In genomic region chr4:108763226-108763593, GRCh38 we compare ENCODE assay signal across 9 cellular contexts. TPM values are rescaled to one million over a fixed set of nuclear protein-coding genes. Genes with fewer than 3 reads are reported as not detected.
DNase-seq lines count a peak whose midpoint lies in the region; ATAC-seq and TF ChIP-seq lines count a peak whose summit lies in the region.
"Had no signal": no experiment of that assay in that cellular context is flagged by ENCODE, and none has a peak within 500 bp of the region (broad histone marks: within the 10 kb centered on the region; RNA-seq: fewer than 3 reads in every experiment).

No MANE protein-coding gene starts in this region.

- TF ChIP-seq POLR2A in erythroblast (IDR thresholded peaks at IDR 0.05; ENCODE audit: low read length): no peak

- H3K9me3 ChIP-seq in Panc1 (ENCODE audit: control insufficient read depth, insufficient read depth, low read depth, low read length): no peaks in the 10 kb centered on the region

- peaks cover 6 to 21% (median 14%) of the 10 kb centered on the region in 4 donors for H3K4me1 Mint-ChIP-seq in naive thymus-derived CD8-positive, alpha-beta T cell

- H2AFZ ChIP-seq in ACC112 (ENCODE audit: low read length, unreplicated experiment): peak overlapping the region; percentile 72

- H3K27ac ChIP-seq in ACC112 (ENCODE audit: low read depth, low read length) (no peak overlapping the region), Panc1 (ENCODE audit: low read length) (no peak overlapping the region)
- H3K27ac ChIP-seq: VCaP had no signal

- peaks cover 0 to 4% (median 0%) of the 10 kb centered on the region in 9 donors for H3K9me3 Mint-ChIP-seq in naive thymus-derived CD8-positive, alpha-beta T cell

- H3K4me3 ChIP-seq in ACC112 (ENCODE audit: low read depth, low read length) (peak overlapping the region; percentile 69), Panc1 (ENCODE audit: low read depth in 2 of 2, low read length in 2 of 2) (peak overlapping the region; percentile 34 to 51)

- H3K4me1 ChIP-seq in ACC112 (ENCODE audit: control insufficient read depth, insufficient read depth, low read length, unreplicated experiment): no peaks in the 10 kb centered on the region
- H3K4me1 ChIP-seq in Panc1 (ENCODE audit: control insufficient read depth, insufficient read depth, low read length): no peaks in the 10 kb centered on the region

- peak overlapping the region; percentile 82 to 98 (median 90) for H3K4me3 Mint-ChIP-seq in naive thymus-derived CD8-positive, alpha-beta T cell

- no peaks in the 10 kb centered on the region for H3K36me3 Mint-ChIP-seq in naive thymus-derived CD8-positive, alpha-beta T cell

- CTCF ChIA-PET in Panc1 (lab: Charles Lee): no interaction called here

- intact Hi-C loops in Panc1 (cut with micrococcal nuclease; ENCODE audit: unreplicated experiment): no loop called here

- H3K36me3 ChIP-seq in ACC112 (ENCODE audit: insufficient read depth, low read length) (no peaks in the 10 kb centered on the region), Panc1 (ENCODE audit: control insufficient read depth, insufficient read depth, low read length) (no peaks in the 10 kb centered on the region)

- H3K27me3 ChIP-seq in ACC112 (ENCODE audit: insufficient read depth, low read length) (peaks cover 57% of the 10 kb centered on the region), Panc1 (ENCODE audit: control insufficient read depth, insufficient read depth, low read length) (peaks cover 15% of the 10 kb centered on the region)

- H3K27ac Mint-ChIP-seq in naive thymus-derived CD8-positive, alpha-beta T cell: peak overlapping the region in 2 of 10 donors; percentile 23 to 43

- no peaks in the 10 kb centered on the region for H3K79me2 ChIP-seq in ACC112 (ENCODE audit: control insufficient read depth, insufficient read depth, low read length, unreplicated experiment)

- POLR2A ChIA-PET in Panc1 (lab: Charles Lee): no interaction called here
- POLR2A ChIA-PET in naive thymus-derived CD8-positive, alpha-beta T cell (lab: Charles Lee): no interaction called here

- no TSS peak for BruUV-seq in Panc1 (replicated peaks; lab: Mats Ljungman, UMichigan)

- DNase-seq in Panc1 (ENCODE audit: low read depth, low spot score) (no peak), erythroblast (lab: John Stamatoyannopoulos, UW) (peak; percentile 23 to 25)
- DNase-seq in naive thymus-derived CD8-positive, alpha-beta T cell: no peak
- no peak for DNase-seq in stimulated activated CD4-positive, alpha-beta T cell treated with anti-CD3 and anti-CD28 coated beads, Interleukin-4, amount 100 ng/mL, for 24 hours

- ATAC-seq in Panc1 (peak; percentile 69), HG02870 (IDR thresholded peaks at IDR 0.05; ENCODE audit: unreplicated experiment) (no peak), HG03045 (IDR thresholded peaks at IDR 0.05; ENCODE audit: unreplicated experiment) (no peak), GM18498 (IDR thresholded peaks at IDR 0.05; ENCODE audit: unreplicated experiment) (no peak)
- no peak for ATAC-seq in naive thymus-derived CD8-positive, alpha-beta T cell

- in situ Hi-C loops in Panc1 (cut with HindIII; ENCODE audit: low pct_unique_long_range_greater_than_20kb, low sequenced_read_pairs): no loop called here

- TF ChIP-seq CTCF in Panc1 (IDR thresholded peaks at IDR 0.05): no peak

- peaks cover 17 to 46% (median 39%) of the 10 kb centered on the region in 5 donors for H3K27me3 Mint-ChIP-seq in naive thymus-derived CD8-positive, alpha-beta T cell

RNA-seq across cellular contexts. Expression of gene ETNPPL, which starts 0.4 kb away (rescaled TPM):
- total RNA-seq in Panc1 (2021; ENCODE audit: unreplicated experiment): not detected
- polyA plus RNA-seq in Panc1 (2012; ENCODE audit: insufficient read length): not detected
- total RNA-seq in naive thymus-derived CD8-positive, alpha-beta T cell: not detected
- not detected for polyA plus RNA-seq in naive thymus-derived CD8-positive, alpha-beta T cell

Comparison
In these comparisons a context has a peak if more than half of its experiments do, and no peak if none do; other contexts are left out.
1. DNase-seq: peak in erythroblast (2 of 2); none in Panc1 (single experiment), naive thymus-derived CD8-positive, alpha-beta T cell (0 of 10) and stimulated activated CD4-positive, alpha-beta T cell treated with anti-CD3 and anti-CD28 coated beads, Interleukin-4, amount 100 ng/mL, for 24 hours (single experiment).